8 cellular contexts compared by ENCODE assay signal in the genomic region with DNA sequence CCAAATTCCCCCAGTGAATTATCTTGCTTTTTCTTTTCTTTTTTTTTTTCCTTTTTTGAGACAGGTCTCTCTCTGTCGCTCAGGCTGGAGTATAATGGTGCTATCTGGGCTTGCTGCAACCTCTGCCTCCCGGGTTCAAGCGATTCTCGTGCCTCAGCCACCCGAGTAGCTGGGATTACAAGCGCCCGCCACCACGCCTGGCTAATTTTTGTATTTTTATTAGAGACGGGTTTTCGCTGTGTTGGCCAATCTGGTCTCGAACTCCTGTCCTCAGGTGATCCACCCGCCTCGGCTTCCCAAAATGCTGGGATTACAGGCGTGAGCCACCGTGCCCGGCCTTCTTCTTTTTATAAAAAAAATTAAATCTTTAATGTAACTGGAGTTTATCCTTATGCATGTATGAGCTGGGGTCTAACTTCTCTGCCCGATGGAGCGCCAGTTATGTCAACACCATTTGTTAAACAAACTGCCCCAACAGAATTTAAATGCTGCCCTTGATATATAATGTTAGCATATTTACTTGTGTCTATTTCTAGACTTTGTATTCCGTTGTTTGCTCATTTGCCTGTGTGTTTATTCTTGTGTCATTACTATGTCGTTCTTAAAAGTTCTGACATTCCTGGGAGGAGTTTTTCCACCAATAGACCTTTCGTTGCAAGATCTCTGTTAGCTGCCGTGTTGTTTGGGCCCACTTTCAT. TPM values are rescaled to one million over a fixed set of nuclear protein-coding genes. Genes with fewer than 3 reads are reported as not detected.
DNase-seq lines count a peak whose midpoint lies in the region; TF ChIP-seq lines count a peak whose summit lies in the region.

No MANE protein-coding gene starts in this region.

- H3K4me1 Mint-ChIP-seq in chondrocyte (ENCODE audit: low read depth) = peaks cover 19% of the 10 kb centered on the region

- no peak for TF ChIP-seq CTCF in GM12865 (IDR thresholded peaks at IDR 0.05; ENCODE audit: insufficient read depth, low read depth, low read length, missing control alignments)
- TF ChIP-seq CTCF in chondrocyte (IDR thresholded peaks at IDR 0.05) = no peak

- H3K4me3 Mint-ChIP-seq in chondrocyte (ENCODE audit: unreplicated experiment) = peak overlapping the region; percentile 93

- H3K9me3 Mint-ChIP-seq in chondrocyte (ENCODE audit: low read depth) = no peaks in the 10 kb centered on the region

- H3K9me3 ChIP-seq in mucosa of stomach (ENCODE audit: control insufficient read depth, low read length) = no peaks in the 10 kb centered on the region

- no peaks in the 10 kb centered on the region for H3K36me3 Mint-ChIP-seq in chondrocyte (ENCODE audit: low read depth)

- H3K4me1 ChIP-seq in mucosa of stomach (ENCODE audit: control insufficient read depth, insufficient read depth, low read length) = peaks cover 13% of the 10 kb centered on the region

- H3K36me3 ChIP-seq in mucosa of stomach (ENCODE audit: control insufficient read depth, insufficient read depth, low read length) = no peaks in the 10 kb centered on the region

- H3K27me3 Mint-ChIP-seq in chondrocyte (ENCODE audit: low read depth) = no peaks in the 10 kb centered on the region

- H3K27ac Mint-ChIP-seq in chondrocyte (ENCODE audit: unreplicated experiment) = peak overlapping the region; percentile 98

- no peak for DNase-seq in GM12865 (ENCODE audit: low read depth)
- DNase-seq in Jurkat, Clone E6-1 (ENCODE audit: low read depth, low spot score) = no peak
- DNase-seq in chondrocyte (ENCODE audit: low spot score) = no peak
- no peak for DNase-seq in cerebellar cortex (ENCODE audit: low spot score)
- no peak for DNase-seq in mesenteric fat pad (ENCODE audit: low spot score)
- no peak for DNase-seq in NCI-H2227 treated with DMSO at 0.1 percent for 48 hours (lab: John Stamatoyannopoulos, UW)
- DNase-seq in dedifferentiated amniotic fluid mesenchymal stem cell (ENCODE audit: extremely low spot score) = no peak

- H3K27me3 ChIP-seq in mucosa of stomach (ENCODE audit: control insufficient read depth, insufficient read depth, low read length) = no peaks in the 10 kb centered on the region

- H3K4me3 ChIP-seq in GM12865 (ENCODE audit: low read depth, low read length) (peak overlapping the region; percentile 86), mucosa of stomach (ENCODE audit: low read length) (peak overlapping the region; percentile 87)
- peak overlapping the region; percentile 97 for H3K4me3 ChIP-seq in Jurkat, Clone E6-1 (ENCODE audit: low read length)

- peak overlapping the region; percentile 76 for H3K9ac ChIP-seq in mucosa of stomach (ENCODE audit: low read length)

RNA-seq across cellular contexts. Expression of gene AURKB, which starts 0.5 kb away (rescaled TPM):
- 216 TPM for polyA plus RNA-seq in Jurkat, Clone E6-1 (2012; ENCODE audit: insufficient read depth, insufficient read length)
- total RNA-seq in chondrocyte = 8.6 to 14.1 TPM (median 8.9 TPM) in 3 replicates
- total RNA-seq in mesenteric fat pad = not detected

RNA-seq across cellular contexts. Expression of gene BORCS6, which starts 20.9 kb away (rescaled TPM):
- 7.1 TPM for polyA plus RNA-seq in Jurkat, Clone E6-1 (2012; ENCODE audit: insufficient read depth, insufficient read length)
- total RNA-seq in chondrocyte (5.5 to 8.6 TPM (median 8.2 TPM) in 3 replicates), mesenteric fat pad (5.8 TPM)

RNA-seq across cellular contexts. Expression of gene TMEM107, which starts 34.7 kb away (rescaled TPM):
- 16.5 TPM for polyA plus RNA-seq in Jurkat, Clone E6-1 (2012; ENCODE audit: insufficient read depth, insufficient read length)
- total RNA-seq in chondrocyte = 7.8 to 12.1 TPM (median 8.4 TPM) in 3 replicates
- 16.3 TPM for total RNA-seq in mesenteric fat pad

RNA-seq across cellular contexts. Expression of gene CTC1, which starts 36.9 kb away (rescaled TPM):
- 31.8 TPM for polyA plus RNA-seq in Jurkat, Clone E6-1 (2012; ENCODE audit: insufficient read depth, insufficient read length)
- total RNA-seq in chondrocyte (19.9 to 28.7 TPM (median 22.1 TPM) in 3 replicates), mesenteric fat pad (34.3 TPM)

RNA-seq across cellular contexts. Expression of gene PFAS, which starts 38.2 kb away (rescaled TPM):
- 44.7 TPM for polyA plus RNA-seq in Jurkat, Clone E6-1 (2012; ENCODE audit: insufficient read depth, insufficient read length)
- total RNA-seq in chondrocyte = 30.2 to 52.1 TPM (median 32.7 TPM) in 3 replicates
- 39.2 TPM for total RNA-seq in mesenteric fat pad
